1 cellular context compared by ENCODE assay signal in the genomic region with DNA sequence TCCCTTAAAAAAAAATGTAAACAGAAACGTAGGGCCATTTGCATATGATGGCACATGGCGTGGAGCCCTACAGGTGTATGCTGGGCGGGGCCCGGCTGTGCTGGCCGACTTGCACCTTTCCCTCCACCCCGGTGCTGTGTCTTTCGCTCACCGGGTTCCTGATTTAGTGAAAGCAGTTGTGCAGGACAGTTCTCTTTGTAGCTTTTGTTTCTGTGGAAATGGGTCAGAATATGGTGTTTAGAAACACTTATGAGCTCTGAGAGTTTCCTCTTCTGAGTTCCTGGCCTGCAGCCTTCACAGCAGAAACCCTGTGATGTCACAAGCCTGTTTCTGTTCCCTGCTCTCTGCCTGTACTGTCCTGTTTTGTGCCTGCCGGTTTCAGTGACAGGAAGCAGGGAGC.
TF ChIP-seq lines count a peak whose summit lies in the region.

No MANE protein-coding gene starts in this region.

TF ChIP-seq in SK-N-SH, 30 proteins besides CTCF, POLR2A, EP300 and RAD21 (continued from another document):
- TF ChIP-seq JUND (IDR thresholded peaks at IDR 0.05) (no peak), SIN3A (IDR thresholded peaks at IDR 0.05; ENCODE audit: borderline replicate concordance, low read depth, low read length) (no peak), RFX5 (IDR thresholded peaks at IDR 0.05; ENCODE audit: low read length) (no peak), NRF1 (IDR thresholded peaks at IDR 0.05; ENCODE audit: low read depth, low read length) (no peak), MXI1 (IDR thresholded peaks at IDR 0.05; ENCODE audit: low read depth, low read length) (no peak), FOXM1 (IDR thresholded peaks at IDR 0.05; ENCODE audit: low read depth) (no peak), TCF12 (IDR thresholded peaks at IDR 0.05) (no peak), CHD2 (IDR thresholded peaks at IDR 0.05; ENCODE audit: low read length, partially characterized antibody) (no peak), GATA2 (CRISPR knock-in tag; IDR thresholded peaks at IDR 0.05) (no peak), TEAD4 (IDR thresholded peaks at IDR 0.05; ENCODE audit: borderline replicate concordance, insufficient read depth) (no peak), RCOR1 (IDR thresholded peaks at IDR 0.05; ENCODE audit: low read length) (no peak)
- TF ChIP-seq, protein P1, sequence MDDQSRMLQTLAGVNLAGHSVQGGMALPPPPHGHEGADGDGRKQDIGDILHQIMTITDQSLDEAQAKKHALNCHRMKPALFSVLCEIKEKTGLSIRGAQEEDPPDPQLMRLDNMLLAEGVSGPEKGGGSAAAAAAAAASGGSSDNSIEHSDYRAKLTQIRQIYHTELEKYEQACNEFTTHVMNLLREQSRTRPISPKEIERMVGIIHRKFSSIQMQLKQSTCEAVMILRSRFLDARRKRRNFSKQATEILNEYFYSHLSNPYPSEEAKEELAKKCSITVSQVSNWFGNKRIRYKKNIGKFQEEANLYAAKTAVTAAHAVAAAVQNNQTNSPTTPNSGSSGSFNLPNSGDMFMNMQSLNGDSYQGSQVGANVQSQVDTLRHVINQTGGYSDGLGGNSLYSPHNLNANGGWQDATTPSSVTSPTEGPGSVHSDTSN (IDR thresholded peaks at IDR 0.05) = no peak
- TF ChIP-seq, protein P2, sequence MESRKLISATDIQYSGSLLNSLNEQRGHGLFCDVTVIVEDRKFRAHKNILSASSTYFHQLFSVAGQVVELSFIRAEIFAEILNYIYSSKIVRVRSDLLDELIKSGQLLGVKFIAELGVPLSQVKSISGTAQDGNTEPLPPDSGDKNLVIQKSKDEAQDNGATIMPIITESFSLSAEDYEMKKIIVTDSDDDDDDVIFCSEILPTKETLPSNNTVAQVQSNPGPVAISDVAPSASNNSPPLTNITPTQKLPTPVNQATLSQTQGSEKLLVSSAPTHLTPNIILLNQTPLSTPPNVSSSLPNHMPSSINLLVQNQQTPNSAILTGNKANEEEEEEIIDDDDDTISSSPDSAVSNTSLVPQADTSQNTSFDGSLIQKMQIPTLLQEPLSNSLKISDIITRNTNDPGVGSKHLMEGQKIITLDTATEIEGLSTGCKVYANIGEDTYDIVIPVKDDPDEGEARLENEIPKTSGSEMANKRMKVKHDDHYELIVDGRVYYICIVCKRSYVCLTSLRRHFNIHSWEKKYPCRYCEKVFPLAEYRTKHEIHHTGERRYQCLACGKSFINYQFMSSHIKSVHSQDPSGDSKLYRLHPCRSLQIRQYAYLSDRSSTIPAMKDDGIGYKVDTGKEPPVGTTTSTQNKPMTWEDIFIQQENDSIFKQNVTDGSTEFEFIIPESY (IDR thresholded peaks at IDR 0.05; ENCODE audit: borderline replicate concordance, low read depth) = no peak
- TF ChIP-seq, protein P3, sequence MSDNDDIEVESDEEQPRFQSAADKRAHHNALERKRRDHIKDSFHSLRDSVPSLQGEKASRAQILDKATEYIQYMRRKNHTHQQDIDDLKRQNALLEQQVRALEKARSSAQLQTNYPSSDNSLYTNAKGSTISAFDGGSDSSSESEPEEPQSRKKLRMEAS (IDR thresholded peaks at IDR 0.05; ENCODE audit: low read depth) = no peak
